29 cellular contexts compared by ENCODE assay signal in the genomic region with DNA sequence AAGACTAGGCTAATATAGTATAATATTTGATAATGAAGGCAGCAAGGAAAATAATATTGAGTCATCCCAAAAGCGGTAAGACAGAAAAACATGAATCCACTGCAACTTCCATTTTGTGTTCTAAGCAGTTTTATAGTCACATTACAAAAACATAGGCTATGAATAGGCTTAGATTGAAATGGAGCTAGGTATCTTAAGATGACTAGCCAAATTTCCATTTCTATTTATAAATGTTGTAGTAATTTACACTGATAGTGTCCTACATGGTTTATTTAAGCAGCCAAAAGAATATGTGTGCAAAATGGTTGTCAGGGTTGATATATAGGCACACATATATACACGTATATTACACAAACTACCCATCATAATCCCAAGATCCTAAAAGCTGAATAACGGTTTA.
"Had no signal": no experiment of that assay in that cellular context is flagged by ENCODE, and none has a peak within 500 bp of the region (broad histone marks: within the 10 kb centered on the region; RNA-seq: fewer than 3 reads in every experiment).

No MANE protein-coding gene starts in this region.

- H3K9me3 ChIP-seq: neutrophil, pancreas, prostate gland, right lobe of liver, sigmoid colon, spleen, suprapubic skin, testis, tibial artery, transverse colon, vagina had no signal

- H3K27me3 ChIP-seq: neutrophil, pancreas, right lobe of liver, sigmoid colon, spleen, suprapubic skin, testis, tibial artery, transverse colon, vagina had no signal

- H3K4me1 ChIP-seq: pancreas, prostate gland, right lobe of liver, suprapubic skin, testis, tibial artery, vagina had no signal

- ATAC-seq: naive thymus-derived CD8-positive, alpha-beta T cell; natural killer cell treated with Interleukin-12 subunit alpha and Interleukin-12 subunit beta and Interleukin-15 and Interleukin-18, amount 100 ng/mL, for 72 hours; pancreas; right cardiac atrium; right lobe of liver; stimulated activated memory B cell treated with anti-CD40 and anti-IgM and Interleukin-4, amounts not matched to agents 10 μg/mL and 1 μg/mL and 100 μg/mL, for 72 hours; stimulated activated naive CD8-positive, alpha-beta T cell treated with anti-CD3 and anti-CD28 coated beads, Interleukin-15, amount 100 ng/mL, for 72 hours; stimulated activated naive CD8-positive, alpha-beta T cell treated with anti-CD3 and anti-CD28 coated beads, Interleukin-15, Interleukin-2, amounts not matched to agents 100 U/mL and 50 U/mL, for 24 hours had no signal

- H3K27ac ChIP-seq: neutrophil, pancreas, prostate gland, right lobe of liver, sigmoid colon, skin epidermis, spleen, suprapubic skin, testis, tibial artery, transverse colon, vagina had no signal

- H3K36me3 ChIP-seq: prostate gland had no signal

- DNase-seq: naive B cell; naive thymus-derived CD8-positive, alpha-beta T cell; nephron progenitor cell; nucleus accumbens; pancreas; right cardiac atrium; right lobe of liver; sigmoid colon; spleen; stimulated activated CD4-positive, alpha-beta T cell treated with anti-CD3 and anti-CD28 coated beads, Interleukin-12 subunit alpha, Interleukin-12 subunit beta, amount 100 ng/mL, for 4 hours; stimulated activated CD4-positive, alpha-beta T cell treated with anti-CD3 and anti-CD28 coated beads, Interleukin-1b, Interleukin-23, amount 100 ng/mL, for 48 hours; stimulated activated CD4-positive, alpha-beta T cell treated with anti-CD3 and anti-CD28 coated beads, Interleukin-4, amount 100 ng/mL, for 1 hour; stimulated activated CD4-positive, alpha-beta T cell treated with anti-CD3 and anti-CD28 coated beads, Interleukin-4, amount 100 ng/mL, for 4 hours; stimulated activated CD8-positive, alpha-beta memory T cell treated with anti-CD3 and anti-CD28 coated beads, Interleukin-4, amount 100 ng/mL, for 48 hours; stimulated activated naive CD4-positive, alpha-beta T cell; stimulated activated naive CD8-positive, alpha-beta T cell treated with anti-CD3 and anti-CD28 coated beads, Interleukin-15, amount 100 ng/mL, for 72 hours; stimulated activated naive CD8-positive, alpha-beta T cell treated with anti-CD3 and anti-CD28 coated beads, Interleukin-15, Interleukin-2, amounts not matched to agents 100 U/mL and 50 U/mL, for 24 hours; substantia nigra; testis; tibial artery; transverse colon had no signal

- H3K4me3 ChIP-seq: pancreas, prostate gland, right lobe of liver, sigmoid colon, skin epidermis, smooth muscle cell, spleen, suprapubic skin, testis, tibial artery, transverse colon, vagina had no signal
